Comparison of ENCODE assay signal across 8 cellular contexts in genomic region chr14:44891726-44892372, GRCh38.
A peak's percentile ranks its signal among the peaks of the same experiment; 100 is the strongest.
DNase-seq lines count a peak whose midpoint lies in the region; ATAC-seq, FAIRE-seq and TF ChIP-seq lines count a peak whose summit lies in the region.
"Not testable (repeated sequence)": the region's sequence is repeated elsewhere in the genome, so short reads cannot be mapped to it uniquely, and the experiment has no call there.

No MANE protein-coding gene starts in this region.

- H3K36me3 ChIP-seq in OCI-LY3 (replicated peaks; ENCODE audit: low read depth, low read length), result not testable (repeated sequence)

- H3K9ac ChIP-seq in OCI-LY3 (ENCODE audit: low read length), result not testable (repeated sequence)

- peak overlapping the region; percentile 19; the same call in 1 of the 2 replicates for H3K27ac ChIP-seq in OCI-LY3 (ENCODE audit: low read length)

- peak overlapping the region; percentile 12; the same call in 1 of the 2 replicates for H3K4me3 ChIP-seq in OCI-LY3 (ENCODE audit: low read length)

- ATAC-seq in GM19463 (IDR thresholded peaks at IDR 0.05; ENCODE audit: unreplicated experiment), result peak; percentile 46
- ATAC-seq in HG02981 (IDR thresholded peaks at IDR 0.05; ENCODE audit: unreplicated experiment), result peak; percentile 38
- peak; percentile 33 for ATAC-seq in HG03457 (IDR thresholded peaks at IDR 0.05; ENCODE audit: unreplicated experiment)
- not testable (repeated sequence) for ATAC-seq in activated CD8-positive, alpha-beta memory T cell treated with anti-CD3 and anti-CD28 coated beads, Interleukin-2, amount 10 ng/mL, durations not matched to agents 7 days and 5 days
- peak; percentile 63 for ATAC-seq in activated naive CD8-positive, alpha-beta T cell treated with anti-CD3 and anti-CD28 coated beads, Interleukin-2, amount 50 U/mL, for 24 hours
- ATAC-seq in stimulated activated naive CD8-positive, alpha-beta T cell treated with anti-CD3 and anti-CD28 coated beads, Interleukin-15, Interleukin-2, amounts not matched to agents 100 U/mL and 50 U/mL, for 24 hours, result peak; percentile 61

- not testable (repeated sequence) for H4K20me1 ChIP-seq in OCI-LY3 (ENCODE audit: insufficient read depth, low read length)

- FAIRE-seq in GM18507 (lab: Jason Lieb, UNC), result peak; percentile 55

- not testable (repeated sequence) for TF ChIP-seq CTCF in OCI-LY3 (IDR thresholded peaks at IDR 0.05; ENCODE audit: low read depth, low read length)

- peaks cover 15% of the 10 kb centered on the region for H3K4me1 Mint-ChIP-seq in activated CD8-positive, alpha-beta memory T cell treated with anti-CD3 and anti-CD28 coated beads, Interleukin-2, amount 10 ng/mL, durations not matched to agents 7 days and 5 days
- peaks cover 15% of the 10 kb centered on the region for H3K4me1 Mint-ChIP-seq in activated naive CD8-positive, alpha-beta T cell treated with anti-CD3 and anti-CD28 coated beads, Interleukin-2, amount 50 U/mL, for 24 hours

- peaks cover 14% of the 10 kb centered on the region for H3K36me3 Mint-ChIP-seq in activated CD8-positive, alpha-beta memory T cell treated with anti-CD3 and anti-CD28 coated beads, Interleukin-2, amount 10 ng/mL, durations not matched to agents 7 days and 5 days
- not testable (repeated sequence) for H3K36me3 Mint-ChIP-seq in activated naive CD8-positive, alpha-beta T cell treated with anti-CD3 and anti-CD28 coated beads, Interleukin-2, amount 50 U/mL, for 24 hours (ENCODE audit: low read depth)

- H2AFZ ChIP-seq in OCI-LY3 (ENCODE audit: low read depth, low read length), result peak overlapping the region; percentile 68

- peak overlapping the region; percentile 55 for H3K27ac Mint-ChIP-seq in activated CD8-positive, alpha-beta memory T cell treated with anti-CD3 and anti-CD28 coated beads, Interleukin-2, amount 10 ng/mL, durations not matched to agents 7 days and 5 days
- H3K27ac Mint-ChIP-seq in activated naive CD8-positive, alpha-beta T cell treated with anti-CD3 and anti-CD28 coated beads, Interleukin-2, amount 50 U/mL, for 24 hours, result peak overlapping the region; percentile 76

- DNase-seq in GM18507 (ENCODE audit: extremely low spot score, insufficient read length, low read depth), result peak; percentile 3
- peak; percentile 45 for DNase-seq in activated CD8-positive, alpha-beta memory T cell treated with anti-CD3 and anti-CD28 coated beads, Interleukin-2, amount 10 ng/mL, durations not matched to agents 7 days and 5 days
- not testable (repeated sequence) for DNase-seq in activated naive CD8-positive, alpha-beta T cell treated with anti-CD3 and anti-CD28 coated beads, Interleukin-2, amount 50 U/mL, for 24 hours
- DNase-seq in stimulated activated naive CD8-positive, alpha-beta T cell treated with anti-CD3 and anti-CD28 coated beads, Interleukin-15, Interleukin-2, amounts not matched to agents 100 U/mL and 50 U/mL, for 24 hours, result peak; percentile 21

- H3K27me3 Mint-ChIP-seq in activated CD8-positive, alpha-beta memory T cell treated with anti-CD3 and anti-CD28 coated beads, Interleukin-2, amount 10 ng/mL, durations not matched to agents 7 days and 5 days; activated naive CD8-positive, alpha-beta T cell treated with anti-CD3 and anti-CD28 coated beads, Interleukin-2, amount 50 U/mL, for 24 hours: not testable (repeated sequence)

- H3K4me2 ChIP-seq in OCI-LY3 (ENCODE audit: low read length), result peak overlapping the region; percentile 47

- H3K27me3 ChIP-seq in OCI-LY3 (ENCODE audit: low read depth, low read length), result not testable (repeated sequence)

- H3K9me3 ChIP-seq in OCI-LY3 (ENCODE audit: insufficient read depth, low read length), result not testable (repeated sequence)

- CTCF ChIA-PET in activated CD8-positive, alpha-beta memory T cell treated with anti-CD3 and anti-CD28 coated beads, Interleukin-2, amount 10 ng/mL, durations not matched to agents 7 days and 5 days (lab: Charles Lee), result not testable (repeated sequence)

- H3K4me1 ChIP-seq in OCI-LY3 (ENCODE audit: low read length), result peaks cover 16% of the 10 kb centered on the region

- H3K79me2 ChIP-seq in OCI-LY3 (ENCODE audit: low read length), result not testable (repeated sequence)

- H3K9me3 Mint-ChIP-seq in activated CD8-positive, alpha-beta memory T cell treated with anti-CD3 and anti-CD28 coated beads, Interleukin-2, amount 10 ng/mL, durations not matched to agents 7 days and 5 days (ENCODE audit: low read depth), result peaks cover 13% of the 10 kb centered on the region
- H3K9me3 Mint-ChIP-seq in activated naive CD8-positive, alpha-beta T cell treated with anti-CD3 and anti-CD28 coated beads, Interleukin-2, amount 50 U/mL, for 24 hours, result not testable (repeated sequence)

- H3K4me3 Mint-ChIP-seq in activated CD8-positive, alpha-beta memory T cell treated with anti-CD3 and anti-CD28 coated beads, Interleukin-2, amount 10 ng/mL, durations not matched to agents 7 days and 5 days, result not testable (repeated sequence)
- peak overlapping the region; percentile 20 for H3K4me3 Mint-ChIP-seq in activated naive CD8-positive, alpha-beta T cell treated with anti-CD3 and anti-CD28 coated beads, Interleukin-2, amount 50 U/mL, for 24 hours
